In the genomic region with DNA sequence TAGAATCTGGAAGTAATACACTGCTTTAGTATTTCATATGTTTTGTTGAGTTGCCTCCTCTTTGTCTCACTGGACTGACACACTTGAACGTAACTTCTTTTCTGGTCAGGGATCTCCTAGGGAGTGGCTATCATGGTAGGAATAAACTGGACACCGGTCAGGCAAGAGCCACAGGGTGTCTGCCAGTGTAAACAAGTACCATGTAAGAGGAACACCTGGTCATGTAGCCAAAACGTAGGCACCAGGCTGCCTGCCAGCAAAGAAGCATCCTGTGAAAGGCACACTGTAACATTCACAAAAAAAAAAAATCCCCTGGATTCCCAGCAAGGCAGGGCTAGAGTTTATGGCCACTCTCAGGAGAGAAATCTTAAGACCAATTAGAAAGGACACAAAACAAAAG, we compare ENCODE assay signal across 1 cellular context.
TF ChIP-seq lines count a peak whose summit lies in the region.

No MANE protein-coding gene starts in this region.

TF ChIP-seq in liver, 16 proteins besides CTCF, POLR2A, EP300 and RAD21 (continued from another document):
- TF ChIP-seq ZBTB33 (IDR thresholded peaks at IDR 0.05): no peak
- no peak for TF ChIP-seq REST (IDR thresholded peaks at IDR 0.05)
- TF ChIP-seq FOXA2 (IDR thresholded peaks at IDR 0.05): peak; percentile 94
- peak in 1 of 2 donors; percentile 47 for TF ChIP-seq HNF4A (conservative IDR thresholded peaks at IDR 0.05)
- no peak for TF ChIP-seq SP1 (IDR thresholded peaks at IDR 0.05)
- TF ChIP-seq RXRA (IDR thresholded peaks at IDR 0.05): peak in 1 of 2 donors; percentile 30
